ENCODE assay signal across 26 cellular contexts in genomic region chr20:42963796-42964195, GRCh38.
"Had no signal": no experiment of that assay in that cellular context is flagged by ENCODE, and none has a peak within 500 bp of the region (broad histone marks: within the 10 kb centered on the region; RNA-seq: fewer than 3 reads in every experiment).

No MANE protein-coding gene starts in this region.

- H3K27ac Mint-ChIP-seq: activated CD4-positive, alpha-beta memory T cell treated with anti-CD3 and anti-CD28 coated beads, Interleukin-2, amount 10 ng/mL, durations not matched to agents 7 days and 5 days; activated CD4-positive, alpha-beta T cell treated with anti-CD3 and anti-CD28 coated beads for 36 hours; activated naive CD4-positive, alpha-beta T cell treated with anti-CD3 and anti-CD28 coated beads, Interleukin-2, amount 10 ng/mL, durations not matched to agents 7 days and 5 days; activated naive CD8-positive, alpha-beta T cell treated with anti-CD3 and anti-CD28 coated beads, Interleukin-2, amount 10 ng/mL, durations not matched to agents 7 days and 5 days; activated T-helper 17 cell treated with anti-CD3 and anti-CD28 coated beads, Interleukin-2, amount 50 U/mL, for 72 hours had no signal

- H3K9me3 ChIP-seq: adrenal gland, body of pancreas, SK-N-SH had no signal

- H3K27me3 ChIP-seq: adrenal gland, body of pancreas had no signal

- H3K27ac ChIP-seq: adrenal gland, body of pancreas, KMS-11, VCaP had no signal

- DNase-seq: activated CD4-positive, alpha-beta memory T cell treated with anti-CD3 and anti-CD28 coated beads, Interleukin-2, amount 10 ng/mL, durations not matched to agents 7 days and 5 days; activated CD4-positive, alpha-beta T cell treated with anti-CD3 and anti-CD28 coated beads for 36 hours; activated CD4-positive, alpha-beta T cell treated with anti-CD3 and anti-CD28 coated beads, Interleukin-2, amount 50 U/mL, for 1 hour; activated gamma-delta T cell; activated naive CD4-positive, alpha-beta T cell treated with anti-CD3 and anti-CD28 coated beads, Interleukin-2, amount 10 ng/mL, durations not matched to agents 7 days and 5 days; activated naive CD8-positive, alpha-beta T cell treated with anti-CD3 and anti-CD28 coated beads, Interleukin-2, amount 10 ng/mL, durations not matched to agents 7 days and 5 days; activated T-cell treated with anti-CD3 and anti-CD28 coated beads for 4 hours; activated T-cell treated with anti-CD3 and anti-CD28 coated beads, Interleukin-2, amount 50 U/mL, for 48 hours; adrenal gland; aorta; body of pancreas; central memory CD4-positive, alpha-beta T cell; MM.1S; NCI-H1105 treated with DMSO at 0.1 percent for 48 hours; NCI-H1436 treated with DMSO at 0.1 percent for 48 hours; NCI-H187 treated with DMSO at 0.1 percent for 48 hours; NCI-H2081 treated with DMSO at 0.1 percent for 48 hours; NCI-H446; NCI-H524; PC-3; SK-N-SH; T-helper 1 cell had no signal

- H3K4me3 ChIP-seq: adrenal gland, body of pancreas had no signal

- H3K9ac ChIP-seq: KMS-11, SK-N-SH had no signal

- ATAC-seq: activated CD4-positive, alpha-beta T cell treated with anti-CD3 and anti-CD28 coated beads for 36 hours; activated T-helper 17 cell treated with anti-CD3 and anti-CD28 coated beads, Interleukin-2, amount 50 U/mL, for 72 hours; body of pancreas; PC-3; Right ventricle myocardium inferior had no signal

- H3K36me3 Mint-ChIP-seq: activated naive CD4-positive, alpha-beta T cell treated with anti-CD3 and anti-CD28 coated beads, Interleukin-2, amount 10 ng/mL, durations not matched to agents 7 days and 5 days; activated naive CD8-positive, alpha-beta T cell treated with anti-CD3 and anti-CD28 coated beads, Interleukin-2, amount 10 ng/mL, durations not matched to agents 7 days and 5 days had no signal

- H3K4me1 Mint-ChIP-seq: activated CD4-positive, alpha-beta memory T cell treated with anti-CD3 and anti-CD28 coated beads, Interleukin-2, amount 10 ng/mL, durations not matched to agents 7 days and 5 days; activated CD4-positive, alpha-beta T cell treated with anti-CD3 and anti-CD28 coated beads for 36 hours; activated naive CD4-positive, alpha-beta T cell treated with anti-CD3 and anti-CD28 coated beads, Interleukin-2, amount 10 ng/mL, durations not matched to agents 7 days and 5 days; activated naive CD8-positive, alpha-beta T cell treated with anti-CD3 and anti-CD28 coated beads, Interleukin-2, amount 10 ng/mL, durations not matched to agents 7 days and 5 days; activated T-helper 17 cell treated with anti-CD3 and anti-CD28 coated beads, Interleukin-2, amount 50 U/mL, for 72 hours had no signal

- H3K27me3 Mint-ChIP-seq: activated CD4-positive, alpha-beta memory T cell treated with anti-CD3 and anti-CD28 coated beads, Interleukin-2, amount 10 ng/mL, durations not matched to agents 7 days and 5 days; activated CD4-positive, alpha-beta T cell treated with anti-CD3 and anti-CD28 coated beads for 36 hours; activated naive CD4-positive, alpha-beta T cell treated with anti-CD3 and anti-CD28 coated beads, Interleukin-2, amount 10 ng/mL, durations not matched to agents 7 days and 5 days; activated naive CD8-positive, alpha-beta T cell treated with anti-CD3 and anti-CD28 coated beads, Interleukin-2, amount 10 ng/mL, durations not matched to agents 7 days and 5 days had no signal

- H3K36me3 ChIP-seq: adrenal gland had no signal

- H3K4me3 Mint-ChIP-seq: activated CD4-positive, alpha-beta memory T cell treated with anti-CD3 and anti-CD28 coated beads, Interleukin-2, amount 10 ng/mL, durations not matched to agents 7 days and 5 days; activated CD4-positive, alpha-beta T cell treated with anti-CD3 and anti-CD28 coated beads for 36 hours; activated naive CD4-positive, alpha-beta T cell treated with anti-CD3 and anti-CD28 coated beads, Interleukin-2, amount 10 ng/mL, durations not matched to agents 7 days and 5 days; activated naive CD8-positive, alpha-beta T cell treated with anti-CD3 and anti-CD28 coated beads, Interleukin-2, amount 10 ng/mL, durations not matched to agents 7 days and 5 days; activated T-helper 17 cell treated with anti-CD3 and anti-CD28 coated beads, Interleukin-2, amount 50 U/mL, for 72 hours had no signal

- H3K4me1 ChIP-seq: adrenal gland, body of pancreas had no signal
